In the genomic region with DNA sequence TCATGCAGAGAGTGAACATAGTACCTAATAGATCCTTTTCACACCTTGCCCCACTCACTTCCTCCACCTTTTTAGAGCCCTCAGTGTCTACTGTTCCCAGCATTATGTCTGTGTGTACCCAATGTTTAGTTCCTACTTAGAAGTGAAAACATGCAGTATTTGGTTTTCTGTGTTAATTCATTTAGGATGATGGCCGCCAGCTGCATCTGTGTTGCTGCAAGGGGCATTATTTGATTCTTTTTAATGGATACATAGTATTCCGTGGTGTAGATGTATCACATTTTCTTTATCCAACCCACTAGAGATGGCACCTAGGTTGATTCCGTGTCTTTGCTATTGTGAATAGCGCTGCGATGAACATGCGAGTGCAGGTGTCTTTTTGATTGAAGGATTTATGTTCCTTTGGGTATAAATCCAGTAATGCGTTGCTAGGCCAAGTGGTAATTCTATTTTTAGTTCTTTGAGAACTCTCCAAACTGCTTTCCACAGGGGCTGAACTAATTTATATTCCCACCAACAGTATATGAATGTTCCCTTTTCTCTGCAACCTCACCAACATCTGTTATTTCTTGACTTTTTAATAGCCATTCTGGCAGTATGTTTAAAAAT, we compare ENCODE assay signal across 7 cellular contexts.
"Had no signal": no experiment of that assay in that cellular context is flagged by ENCODE, and none has a peak within 500 bp of the region (broad histone marks: within the 10 kb centered on the region; RNA-seq: fewer than 3 reads in every experiment).

No MANE protein-coding gene starts in this region.

- ATAC-seq: GM12878 had no signal

- DNase-seq: GDM1, GF-D8 had no signal

- H3K4me3 ChIP-seq: GM12878 had no signal

- FAIRE-seq: G401.6, GM12878, GM12892, GM18507, GM19239 had no signal
